ENCODE assay signal across 8 cellular contexts in the genomic region with DNA sequence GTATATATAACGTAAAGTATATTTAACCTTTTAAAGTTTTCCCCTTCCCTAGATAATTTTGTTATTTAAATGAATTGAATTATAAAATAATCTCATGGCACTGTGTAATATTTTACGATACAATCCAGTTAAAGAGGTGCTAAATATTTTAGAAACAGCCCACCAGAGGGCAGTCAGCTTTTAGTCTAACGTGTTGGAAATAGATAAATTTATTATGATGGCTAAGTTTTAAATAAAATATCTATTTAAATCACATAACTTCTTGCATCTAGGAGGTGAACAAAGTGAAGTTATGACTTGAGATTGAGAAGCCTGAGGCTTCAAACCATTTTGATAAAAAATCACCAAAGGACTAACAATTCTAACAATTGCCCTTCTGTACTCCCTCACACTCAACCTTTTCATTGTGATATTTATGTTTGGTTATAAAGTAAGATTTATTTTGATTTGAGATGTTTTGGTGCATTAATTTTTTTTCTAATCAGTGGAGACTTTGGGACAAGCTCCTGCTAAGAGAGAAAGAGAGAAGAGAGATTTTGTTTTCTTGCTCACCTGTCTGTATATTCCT.
DNase-seq lines count a peak whose midpoint lies in the region; ATAC-seq and TF ChIP-seq lines count a peak whose summit lies in the region.

No MANE protein-coding gene starts in this region.

- H3K27me3 ChIP-seq in adrenal gland = peaks cover 42% of the 10 kb centered on the region

- TF ChIP-seq CTCF in AG10803 (conservative IDR thresholded peaks at IDR 0.05; ENCODE audit: low read length) (peak; percentile 60), adrenal gland (IDR thresholded peaks at IDR 0.05) (peak in 5 of 6 experiments; percentile 18 to 59 (median 49))

- intact Hi-C loops in adrenal gland (cut with DNase I) = loop anchor here (10.0 kb wide), 2 partner anchors 248 to 482 kb away; no protein-coding TSS in a partner anchor

- DNase-seq in AG10803 (ENCODE audit: low read depth) (peak; percentile 44), GM04504 (ENCODE audit: low read depth) (peak; percentile 4), NCI-H2196 (lab: John Stamatoyannopoulos, UW; ENCODE audit: unreplicated experiment) (peak; percentile 67), adrenal gland (peak in 3 of 7 donors; percentile 10 to 38 (median 17)), left lobe of liver (ENCODE audit: low spot score) (no peak), ecto neural progenitor cell (ENCODE audit: low spot score) (no peak)

- no peak overlapping the region for H3K27ac ChIP-seq in adrenal gland

- H3K36me3 ChIP-seq in adrenal gland (replicated peaks in 1 of 2) = no peaks in the 10 kb centered on the region

- no peaks in the 10 kb centered on the region for H3K4me1 ChIP-seq in adrenal gland (replicated peaks in 1 of 2)

- 5 to 7% (median 6%) methylated on average over 3 of the region's 3 CpGs for WGBS in adrenal gland, 4 donors

- H3K4me3 ChIP-seq in AG10803 (ENCODE audit: low read length) (no peak overlapping the region), adrenal gland (no peak overlapping the region)

- H3K9me3 ChIP-seq in adrenal gland (replicated peaks in 1 of 3) = peaks cover 0 to 3% (median 0%) of the 10 kb centered on the region in 3 donors

- peak; percentile 57 for ATAC-seq in left lobe of liver
- no peak for ATAC-seq in GM21528 (IDR thresholded peaks at IDR 0.05; ENCODE audit: low FRiP score, unreplicated experiment)
- ATAC-seq in HG03095 (IDR thresholded peaks at IDR 0.05; ENCODE audit: unreplicated experiment) = no peak

- TF ChIP-seq POLR2A in adrenal gland (IDR thresholded peaks at IDR 0.05) = no peak

Comparison
In these comparisons a context has a peak if more than half of its experiments do, and no peak if none do; other contexts are left out.
1. DNase-seq: peak in AG10803 (single experiment), GM04504 (single experiment) and NCI-H2196 (single experiment); none in left lobe of liver (single experiment) and ecto neural progenitor cell (single experiment).